15 cellular contexts compared by ENCODE assay signal in the genomic region with DNA sequence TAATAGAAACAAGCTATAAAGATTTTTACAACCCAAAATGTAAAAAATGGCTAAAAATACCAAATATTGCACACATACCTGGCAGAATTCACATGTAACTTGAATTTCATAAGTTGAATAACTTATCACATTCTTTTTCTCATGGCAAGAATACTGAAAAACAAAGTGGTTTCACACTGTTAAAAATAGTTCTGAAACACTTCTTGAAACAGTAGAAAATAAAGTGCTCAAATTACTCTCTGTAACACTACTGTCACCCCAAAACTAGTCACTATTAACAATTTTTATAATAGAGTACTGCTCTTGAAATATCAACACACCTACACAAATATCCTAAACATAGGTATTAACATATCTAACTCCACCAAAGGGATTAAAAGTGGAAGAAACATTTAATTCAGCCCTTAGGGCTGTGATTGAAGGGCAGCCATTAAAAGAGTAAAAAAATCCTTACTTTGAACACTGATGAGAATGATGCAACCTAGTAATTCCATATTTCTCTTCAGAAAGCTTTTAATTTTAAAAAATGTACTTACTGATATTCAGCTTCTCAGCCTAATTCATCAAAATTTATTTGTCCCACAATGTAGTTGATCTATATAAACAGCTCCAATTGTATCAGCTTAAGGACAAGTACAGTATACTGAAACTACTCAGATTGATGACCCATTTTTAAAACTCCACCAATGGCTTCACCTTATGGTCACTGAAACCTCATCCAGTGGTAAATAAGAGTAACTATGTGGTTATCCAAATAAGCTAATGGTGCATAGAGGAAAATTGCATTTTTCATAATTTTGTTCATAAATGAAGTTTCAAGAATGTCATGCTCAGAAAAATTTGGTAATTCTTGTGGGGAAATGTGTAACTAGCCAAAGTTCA. TPM values are rescaled to one million over a fixed set of nuclear protein-coding genes. Genes with fewer than 3 reads are reported as not detected.
DNase-seq lines count a peak whose midpoint lies in the region; ATAC-seq and TF ChIP-seq lines count a peak whose summit lies in the region.
"Had no signal": no experiment of that assay in that cellular context is flagged by ENCODE, and none has a peak within 500 bp of the region (broad histone marks: within the 10 kb centered on the region; RNA-seq: fewer than 3 reads in every experiment).

No MANE protein-coding gene starts in this region.

- peaks cover 43% of the 10 kb centered on the region for H3K4me1 ChIP-seq in vagina
- H3K4me1 ChIP-seq in gastroesophageal sphincter: peaks cover 0 to 30% (median 0%) of the 10 kb centered on the region in 3 donors

- ATAC-seq in natural killer cell: peak in 1 of 3 donors; percentile 39
- no peak for ATAC-seq in natural killer cell treated with Interleukin-12 subunit alpha and Interleukin-12 subunit beta and Interleukin-15 and Interleukin-18, amount 100 ng/mL, for 72 hours
- peak; percentile 60 for ATAC-seq in GM21825 (IDR thresholded peaks at IDR 0.05; ENCODE audit: unreplicated experiment)
- ATAC-seq in HG03378 (IDR thresholded peaks at IDR 0.05; ENCODE audit: unreplicated experiment): peak; percentile 66
- ATAC-seq in gastroesophageal sphincter: no peak
- ATAC-seq: activated CD8-positive, alpha-beta memory T cell treated with anti-CD3 and anti-CD28 coated beads, Interleukin-2, amount 10 ng/mL, durations not matched to agents 7 days and 5 days; naive thymus-derived CD4-positive, alpha-beta T cell had no signal

- no peak overlapping the region for H3K4me3 Mint-ChIP-seq in natural killer cell
- no peak overlapping the region for H3K4me3 Mint-ChIP-seq in natural killer cell treated with Interleukin-12 subunit alpha and Interleukin-12 subunit beta and Interleukin-15 and Interleukin-18, amount 100 ng/mL, for 72 hours
- H3K4me3 Mint-ChIP-seq: activated CD8-positive, alpha-beta memory T cell treated with anti-CD3 and anti-CD28 coated beads, Interleukin-2, amount 10 ng/mL, durations not matched to agents 7 days and 5 days; HFFc6; naive thymus-derived CD4-positive, alpha-beta T cell; T-helper 1 cell treated with Interleukin-12 subunit alpha and Interleukin-12 subunit beta and Interleukin-4 antibody, amounts not matched to agents 30 μg/mL and 1 μg/mL, for 36 hours had no signal

- no peaks in the 10 kb centered on the region for H3K9me3 ChIP-seq in vagina
- H3K9me3 ChIP-seq in gastroesophageal sphincter: no peaks in the 10 kb centered on the region

- DNase-seq in natural killer cell (no peak), vagina (ENCODE audit: extremely low spot score in 2 of 2) (no peak), HuH-7 (ENCODE audit: low spot score) (no peak), activated gamma-delta T cell treated with Interleukin-2 at 50 U/mL for 16 hours (no peak)
- no peak for DNase-seq in natural killer cell treated with Interleukin-12 subunit alpha and Interleukin-12 subunit beta and Interleukin-15 and Interleukin-18, amount 100 ng/mL, for 72 hours (ENCODE audit: low spot score)
- DNase-seq: activated CD8-positive, alpha-beta memory T cell treated with anti-CD3 and anti-CD28 coated beads, Interleukin-2, amount 10 ng/mL, durations not matched to agents 7 days and 5 days; erythroblast; HFFc6; naive thymus-derived CD4-positive, alpha-beta T cell; NCI-H1048; stimulated activated naive CD4-positive, alpha-beta T cell had no signal

- H3K27ac ChIP-seq in vagina (peak overlapping the region; percentile 27), gastroesophageal sphincter (no peak overlapping the region)

- TF ChIP-seq CTCF in natural killer cell (IDR thresholded peaks at IDR 0.05) (no peak), vagina (IDR thresholded peaks at IDR 0.05) (no peak), gastroesophageal sphincter (IDR thresholded peaks at IDR 0.05) (no peak)

- intact Hi-C loops in natural killer cell (cut with micrococcal nuclease): no loop called here
- intact Hi-C loops in vagina (cut with DNase I): no loop called here

- H3K27ac Mint-ChIP-seq in natural killer cell: peak overlapping the region; percentile 64 to 66
- no peak overlapping the region for H3K27ac Mint-ChIP-seq in natural killer cell treated with Interleukin-12 subunit alpha and Interleukin-12 subunit beta and Interleukin-15 and Interleukin-18, amount 100 ng/mL, for 72 hours
- H3K27ac Mint-ChIP-seq: activated CD8-positive, alpha-beta memory T cell treated with anti-CD3 and anti-CD28 coated beads, Interleukin-2, amount 10 ng/mL, durations not matched to agents 7 days and 5 days; HFFc6; naive thymus-derived CD4-positive, alpha-beta T cell; T-helper 1 cell treated with Interleukin-12 subunit alpha and Interleukin-12 subunit beta and Interleukin-4 antibody, amounts not matched to agents 30 μg/mL and 1 μg/mL, for 36 hours had no signal

- no peaks in the 10 kb centered on the region for H3K36me3 Mint-ChIP-seq in natural killer cell
- H3K36me3 Mint-ChIP-seq in natural killer cell treated with Interleukin-12 subunit alpha and Interleukin-12 subunit beta and Interleukin-15 and Interleukin-18, amount 100 ng/mL, for 72 hours: peaks cover 8% of the 10 kb centered on the region

- no peaks in the 10 kb centered on the region for H3K27me3 ChIP-seq in vagina
- H3K27me3 ChIP-seq in gastroesophageal sphincter: no peaks in the 10 kb centered on the region

- H3K4me3 ChIP-seq in vagina (no peak overlapping the region), gastroesophageal sphincter (no peak overlapping the region)

- TF ChIP-seq EP300 in gastroesophageal sphincter (IDR thresholded peaks at IDR 0.05): no peak

- no peaks in the 10 kb centered on the region for H3K27me3 Mint-ChIP-seq in natural killer cell (ENCODE audit: low read depth in 2 of 2)
- no peaks in the 10 kb centered on the region for H3K27me3 Mint-ChIP-seq in natural killer cell treated with Interleukin-12 subunit alpha and Interleukin-12 subunit beta and Interleukin-15 and Interleukin-18, amount 100 ng/mL, for 72 hours
- H3K27me3 Mint-ChIP-seq: activated CD8-positive, alpha-beta memory T cell treated with anti-CD3 and anti-CD28 coated beads, Interleukin-2, amount 10 ng/mL, durations not matched to agents 7 days and 5 days; naive thymus-derived CD4-positive, alpha-beta T cell had no signal

- no peaks in the 10 kb centered on the region for H3K9me3 Mint-ChIP-seq in natural killer cell
- no peaks in the 10 kb centered on the region for H3K9me3 Mint-ChIP-seq in natural killer cell treated with Interleukin-12 subunit alpha and Interleukin-12 subunit beta and Interleukin-15 and Interleukin-18, amount 100 ng/mL, for 72 hours
- H3K9me3 Mint-ChIP-seq: HFFc6; naive thymus-derived CD4-positive, alpha-beta T cell; T-helper 1 cell treated with Interleukin-12 subunit alpha and Interleukin-12 subunit beta and Interleukin-4 antibody, amounts not matched to agents 30 μg/mL and 1 μg/mL, for 36 hours had no signal

- H3K36me3 ChIP-seq in vagina: peaks cover 0 to 4% of the 10 kb centered on the region in 2 donors
- H3K36me3 ChIP-seq in gastroesophageal sphincter: peaks cover 0 to 16% of the 10 kb centered on the region in 2 donors

- H3K4me1 Mint-ChIP-seq in natural killer cell: peaks cover 50 to 58% of the 10 kb centered on the region in 2 donors
- peaks cover 25 to 43% of the 10 kb centered on the region in 2 donors for H3K4me1 Mint-ChIP-seq in natural killer cell treated with Interleukin-12 subunit alpha and Interleukin-12 subunit beta and Interleukin-15 and Interleukin-18, amount 100 ng/mL, for 72 hours (ENCODE audit: low read depth in 2 of 2)

- TF ChIP-seq POLR2A in vagina (IDR thresholded peaks at IDR 0.05): no peak
- no peak for TF ChIP-seq POLR2A in gastroesophageal sphincter (IDR thresholded peaks at IDR 0.05)

RNA-seq across cellular contexts. Expression of gene ATF2, which starts 31.4 kb away (rescaled TPM):
- 10 to 100 TPM; 66.7 to 76.5 (median 74.4) TPM for total RNA-seq in natural killer cell
- 10 to 100 TPM; 62.8 to 74.3 TPM for total RNA-seq in natural killer cell treated with Interleukin-12 subunit alpha and Interleukin-12 subunit beta and Interleukin-15 and Interleukin-18, amount 100 ng/mL, for 72 hours
- 40.5 TPM for total RNA-seq in vagina
- total RNA-seq in gastroesophageal sphincter: 10 to 100 TPM; 37.1 to 64.4 (median 49.3) TPM

RNA-seq across cellular contexts. Expression of gene ATP5MC3, which starts 44.9 kb away (rescaled TPM):
- 10 to 100 TPM; 67.1 to 82.2 (median 81.0) TPM for total RNA-seq in natural killer cell
- 100 to 1,000 TPM; 226 to 254 TPM for total RNA-seq in natural killer cell treated with Interleukin-12 subunit alpha and Interleukin-12 subunit beta and Interleukin-15 and Interleukin-18, amount 100 ng/mL, for 72 hours
- total RNA-seq in vagina: 106 TPM
- 100 to 1,000 TPM; 116 to 191 (median 146) TPM for total RNA-seq in gastroesophageal sphincter

Comparison
In these comparisons a context has a peak if more than half of its experiments do, and no peak if none do; other contexts are left out.
1. H3K27ac Mint-ChIP-seq: peak in natural killer cell (2 of 2); none in natural killer cell treated with Interleukin-12 subunit alpha and Interleukin-12 subunit beta and Interleukin-15 and Interleukin-18, amount 100 ng/mL, for 72 hours (0 of 2).
2. ATAC-seq: peak in GM21825 (single experiment) and HG03378 (single experiment); none in natural killer cell treated with Interleukin-12 subunit alpha and Interleukin-12 subunit beta and Interleukin-15 and Interleukin-18, amount 100 ng/mL, for 72 hours (0 of 2) and gastroesophageal sphincter (single experiment).